9 cellular contexts compared by ENCODE assay signal in genomic region chr17:48610282-48611211, GRCh38. TPM values are rescaled to one million over a fixed set of nuclear protein-coding genes. Genes with fewer than 3 reads are reported as not detected.
DNase-seq lines count a peak whose midpoint lies in the region; TF ChIP-seq lines count a peak whose summit lies in the region.
"Had no signal": no experiment of that assay in that cellular context is flagged by ENCODE, and none has a peak within 500 bp of the region (broad histone marks: within the 10 kb centered on the region; RNA-seq: fewer than 3 reads in every experiment).

Gene HOXB7, minus strand, starts transcription at chr17:48611017. Its CDS starts 99 bp downstream, at chr17:48610918.

- no peaks in the 10 kb centered on the region for H3K79me2 ChIP-seq in KMS-11 (ENCODE audit: insufficient read depth, low read depth)

- H4K20me1 ChIP-seq in KMS-11 (ENCODE audit: insufficient read depth) = no peaks in the 10 kb centered on the region

- peak within 1 kb of the TSS; percentile 92 for H3K4me2 ChIP-seq in KMS-11

- intact Hi-C loops in colonic mucosa (cut with DNase I) = no loop called here

- H3K4me1 ChIP-seq in KMS-11 (ENCODE audit: low read depth, poor library complexity, severe bottlenecking) (peaks cover 17% of the 10 kb centered on the region), colonic mucosa (peaks cover 2% of the 10 kb centered on the region)

- DNase-seq in GM06990 (ENCODE audit: extremely low read depth, insufficient read length) (peak; percentile 73), T-helper 9 cell (peak; percentile 56), colonic mucosa (peak; percentile 91), medulla oblongata (ENCODE audit: extremely low spot score) (peak; percentile 80), iPS-NIHi7 (ENCODE audit: extremely low spot score) (no peak), hippocampal formation (lab: John Stamatoyannopoulos, UW) (no peak)
- peak in 4 of 6 experiments; percentile 38 to 50 (median 46) for DNase-seq in stimulated activated naive CD4-positive, alpha-beta T cell (lab: John Stamatoyannopoulos, UW)

- H3K36me3 ChIP-seq in GM06990 (ENCODE audit: control insufficient read depth, insufficient read depth, low read length) (no peaks in the 10 kb centered on the region), KMS-11 (ENCODE audit: insufficient read depth) (no peaks in the 10 kb centered on the region), colonic mucosa (no peaks in the 10 kb centered on the region)

- H2AFZ ChIP-seq in KMS-11 (ENCODE audit: low read depth) = peak within 1 kb of the TSS; percentile 96

- H3K4me3 ChIP-seq in GM06990 (replicated peaks; ENCODE audit: low read depth, low read length) (peak within 1 kb of the TSS; percentile 82), KMS-11 (IDR thresholded peaks at IDR 0.05; ENCODE audit: insufficient read depth, low read depth, low read length) (no peak within 1 kb of the TSS), colonic mucosa (peak within 1 kb of the TSS; percentile 57)

- H3K9me3 ChIP-seq in colonic mucosa = no peaks in the 10 kb centered on the region

- H3K9ac ChIP-seq in KMS-11 (peak within 1 kb of the TSS; percentile 88), colonic mucosa (ENCODE audit: low read depth in 2 of 2, low read length in 2 of 2) (peak within 1 kb of the TSS; percentile 80 to 89)

- H3K27me3 ChIP-seq in GM06990 (replicated peaks; ENCODE audit: control insufficient read depth, insufficient read depth, low read length) (no peaks in the 10 kb centered on the region; the same call in 1 of the 2 replicates), KMS-11 (ENCODE audit: insufficient read depth, low read depth) (peaks cover 21% of the 10 kb centered on the region; the same call in 1 of the 2 replicates), colonic mucosa (peaks cover 8% of the 10 kb centered on the region)

- TF ChIP-seq CTCF in GM06990 (IDR thresholded peaks at IDR 0.05; ENCODE audit: insufficient read depth, low read length, poor library complexity, severe bottlenecking) (no peak), KMS-11 (conservative IDR thresholded peaks at IDR 0.05; ENCODE audit: low read depth, low read length) (no peak), colonic mucosa (IDR thresholded peaks at IDR 0.05) (no peak)

- H3K27ac ChIP-seq in KMS-11 (peak within 1 kb of the TSS; percentile 74), colonic mucosa (peak within 1 kb of the TSS; percentile 80)

RNA-seq across cellular contexts. Expression of gene HOXB7, which starts in this region (rescaled TPM):
- total RNA-seq in colonic mucosa = 10 to 100 TPM; 25.9 to 31.4 TPM
- total RNA-seq: bronchial epithelial cell had no signal

Comparison
In these comparisons a context has a peak if more than half of its experiments do, and no peak if none do; other contexts are left out.
1. DNase-seq: peak in GM06990 (single experiment), T-helper 9 cell (single experiment), colonic mucosa (single experiment), medulla oblongata (single experiment) and stimulated activated naive CD4-positive, alpha-beta T cell (4 of 6); none in iPS-NIHi7 (single experiment) and hippocampal formation (0 of 2).